In genomic region chr1:234488954-234489691, GRCh38 we compare ENCODE assay signal across 21 cellular contexts. TPM values are rescaled to one million over a fixed set of nuclear protein-coding genes. Genes with fewer than 3 reads are reported as not detected.
DNase-seq lines count a peak whose midpoint lies in the region; ATAC-seq and TF ChIP-seq lines count a peak whose summit lies in the region.
"Had no signal": no experiment of that assay in that cellular context is flagged by ENCODE, and none has a peak within 500 bp of the region (broad histone marks: within the 10 kb centered on the region; RNA-seq: fewer than 3 reads in every experiment).

No MANE protein-coding gene starts in this region.

- H3K36me3 Mint-ChIP-seq in T-helper 1 cell treated with Interleukin-12 subunit alpha and Interleukin-12 subunit beta and Interleukin-4 antibody, amounts not matched to agents 30 μg/mL and 1 μg/mL, for 36 hours (ENCODE audit: low read depth) = no peaks in the 10 kb centered on the region
- H3K36me3 Mint-ChIP-seq in dendritic cell treated with granulocyte-macrophage colony-stimulating factor and Interleukin-4, amounts not matched to agents 40 ng/mL and 50 ng/mL, for 4 days (ENCODE audit: low read depth) = no peaks in the 10 kb centered on the region
- no peaks in the 10 kb centered on the region for H3K36me3 Mint-ChIP-seq in progenitor cell of endocrine pancreas (ENCODE audit: insufficient read depth)
- H3K36me3 Mint-ChIP-seq: CD8-positive, alpha-beta T cell; immature natural killer cell; T-cell had no signal

- no peaks in the 10 kb centered on the region for H4K20me1 ChIP-seq in KMS-11 (ENCODE audit: insufficient read depth)

- DNase-seq in T-helper 1 cell (no peak), progenitor cell of endocrine pancreas (ENCODE audit: low spot score, unreplicated experiment) (no peak), COLO668 (lab: John Stamatoyannopoulos, UW; ENCODE audit: unreplicated experiment) (no peak), SIG-M5 (lab: John Stamatoyannopoulos, UW) (no peak)
- DNase-seq: activated CD4-positive, CD25-positive, alpha-beta regulatory T cell; activated naive CD4-positive, alpha-beta T cell treated with anti-CD3 and anti-CD28 coated beads, Interleukin-2, amount 50 U/mL, for 16 hours; CD8-positive, alpha-beta T cell; dermis blood vessel endothelial cell; immature natural killer cell; mesendoderm; NCI-H2081 treated with DMSO at 0.1 percent for 48 hours; stomach; T-cell had no signal

- H3K27me3 ChIP-seq in KMS-11 (ENCODE audit: insufficient read depth, low read depth) = no peaks in the 10 kb centered on the region
- H3K27me3 ChIP-seq: right atrium auricular region, stomach, vagina had no signal

- no peak overlapping the region for H3K27ac ChIP-seq in KMS-11
- H3K27ac ChIP-seq: right atrium auricular region, RWPE1, stomach, vagina had no signal

- no peak overlapping the region for H3K9ac ChIP-seq in KMS-11

- peak overlapping the region; percentile 10; the same call in 1 of the 2 replicates for H3K4me2 ChIP-seq in KMS-11
- H3K4me2 ChIP-seq: GM23338 had no signal

- intact Hi-C loops in dendritic cell treated with granulocyte-macrophage colony-stimulating factor and Interleukin-4, amounts not matched to agents 40 ng/mL and 50 ng/mL, for 4 days (cut with micrococcal nuclease) = no loop called here

- no peak overlapping the region for H3K4me3 Mint-ChIP-seq in T-helper 1 cell treated with Interleukin-12 subunit alpha and Interleukin-12 subunit beta and Interleukin-4 antibody, amounts not matched to agents 30 μg/mL and 1 μg/mL, for 36 hours
- H3K4me3 Mint-ChIP-seq in dendritic cell treated with granulocyte-macrophage colony-stimulating factor and Interleukin-4, amounts not matched to agents 40 ng/mL and 50 ng/mL, for 4 days = peak overlapping the region; percentile 13
- H3K4me3 Mint-ChIP-seq in progenitor cell of endocrine pancreas (ENCODE audit: low read depth) = no peak overlapping the region
- H3K4me3 Mint-ChIP-seq: CD8-positive, alpha-beta T cell; GM23338; immature natural killer cell; T-cell had no signal

- H3K4me1 ChIP-seq in KMS-11 (ENCODE audit: low read depth, poor library complexity, severe bottlenecking) = peaks cover 15% of the 10 kb centered on the region

- ATAC-seq in HG03108 (IDR thresholded peaks at IDR 0.05; ENCODE audit: unreplicated experiment) = no peak
- ATAC-seq: CD8-positive, alpha-beta T cell; GM23338; T-cell had no signal

- H3K27ac Mint-ChIP-seq in T-helper 1 cell treated with Interleukin-12 subunit alpha and Interleukin-12 subunit beta and Interleukin-4 antibody, amounts not matched to agents 30 μg/mL and 1 μg/mL, for 36 hours = peak overlapping the region; percentile 52
- peak overlapping the region; percentile 59 for H3K27ac Mint-ChIP-seq in dendritic cell treated with granulocyte-macrophage colony-stimulating factor and Interleukin-4, amounts not matched to agents 40 ng/mL and 50 ng/mL, for 4 days
- H3K27ac Mint-ChIP-seq in progenitor cell of endocrine pancreas = peak overlapping the region; percentile 41
- H3K27ac Mint-ChIP-seq: CD8-positive, alpha-beta T cell; GM23338; immature natural killer cell; T-cell had no signal

- TF ChIP-seq CTCF in KMS-11 (conservative IDR thresholded peaks at IDR 0.05; ENCODE audit: low read depth, low read length) = no peak
- TF ChIP-seq CTCF in progenitor cell of endocrine pancreas (IDR thresholded peaks at IDR 0.05; ENCODE audit: unreplicated experiment) = no peak

- H3K79me2 ChIP-seq in KMS-11 (ENCODE audit: insufficient read depth, low read depth) = no peaks in the 10 kb centered on the region

- H2AFZ ChIP-seq in KMS-11 (ENCODE audit: low read depth) = peak overlapping the region; percentile 17; the same call in 1 of the 2 replicates
- H2AFZ ChIP-seq: GM23338 had no signal

- H3K9me3 Mint-ChIP-seq in T-helper 1 cell treated with Interleukin-12 subunit alpha and Interleukin-12 subunit beta and Interleukin-4 antibody, amounts not matched to agents 30 μg/mL and 1 μg/mL, for 36 hours = no peaks in the 10 kb centered on the region
- H3K9me3 Mint-ChIP-seq in dendritic cell treated with granulocyte-macrophage colony-stimulating factor and Interleukin-4, amounts not matched to agents 40 ng/mL and 50 ng/mL, for 4 days = no peaks in the 10 kb centered on the region
- no peaks in the 10 kb centered on the region for H3K9me3 Mint-ChIP-seq in progenitor cell of endocrine pancreas (ENCODE audit: low read depth)
- H3K9me3 Mint-ChIP-seq: CD8-positive, alpha-beta T cell; GM23338; immature natural killer cell; T-cell had no signal

- no peak overlapping the region for H3K4me3 ChIP-seq in KMS-11 (IDR thresholded peaks at IDR 0.05; ENCODE audit: insufficient read depth, low read depth, low read length)
- H3K4me3 ChIP-seq: GM23338, right atrium auricular region, stomach, vagina had no signal

- H3K4me1 Mint-ChIP-seq in T-helper 1 cell treated with Interleukin-12 subunit alpha and Interleukin-12 subunit beta and Interleukin-4 antibody, amounts not matched to agents 30 μg/mL and 1 μg/mL, for 36 hours (ENCODE audit: low read depth) = peaks cover 35% of the 10 kb centered on the region
- peaks cover 44% of the 10 kb centered on the region for H3K4me1 Mint-ChIP-seq in dendritic cell treated with granulocyte-macrophage colony-stimulating factor and Interleukin-4, amounts not matched to agents 40 ng/mL and 50 ng/mL, for 4 days (ENCODE audit: low read depth)
- peaks cover 25% of the 10 kb centered on the region for H3K4me1 Mint-ChIP-seq in progenitor cell of endocrine pancreas (ENCODE audit: low read depth)
- H3K4me1 Mint-ChIP-seq: immature natural killer cell had no signal

- H3K27me3 Mint-ChIP-seq in T-helper 1 cell treated with Interleukin-12 subunit alpha and Interleukin-12 subunit beta and Interleukin-4 antibody, amounts not matched to agents 30 μg/mL and 1 μg/mL, for 36 hours (ENCODE audit: low read depth) = no peaks in the 10 kb centered on the region
- no peaks in the 10 kb centered on the region for H3K27me3 Mint-ChIP-seq in dendritic cell treated with granulocyte-macrophage colony-stimulating factor and Interleukin-4, amounts not matched to agents 40 ng/mL and 50 ng/mL, for 4 days
- H3K27me3 Mint-ChIP-seq in progenitor cell of endocrine pancreas = no peaks in the 10 kb centered on the region
- H3K27me3 Mint-ChIP-seq: T-cell had no signal

- H3K36me3 ChIP-seq in KMS-11 (ENCODE audit: insufficient read depth) = no peaks in the 10 kb centered on the region
- H3K36me3 ChIP-seq: right atrium auricular region, stomach, vagina had no signal

RNA-seq across cellular contexts. Expression of gene TARBP1, which starts 10.1 kb away (rescaled TPM):
- total RNA-seq in progenitor cell of endocrine pancreas = 60.4 and 65.9 TPM in 2 replicates
